Comparison of ENCODE assay signal across 1 cellular context in the genomic region with DNA sequence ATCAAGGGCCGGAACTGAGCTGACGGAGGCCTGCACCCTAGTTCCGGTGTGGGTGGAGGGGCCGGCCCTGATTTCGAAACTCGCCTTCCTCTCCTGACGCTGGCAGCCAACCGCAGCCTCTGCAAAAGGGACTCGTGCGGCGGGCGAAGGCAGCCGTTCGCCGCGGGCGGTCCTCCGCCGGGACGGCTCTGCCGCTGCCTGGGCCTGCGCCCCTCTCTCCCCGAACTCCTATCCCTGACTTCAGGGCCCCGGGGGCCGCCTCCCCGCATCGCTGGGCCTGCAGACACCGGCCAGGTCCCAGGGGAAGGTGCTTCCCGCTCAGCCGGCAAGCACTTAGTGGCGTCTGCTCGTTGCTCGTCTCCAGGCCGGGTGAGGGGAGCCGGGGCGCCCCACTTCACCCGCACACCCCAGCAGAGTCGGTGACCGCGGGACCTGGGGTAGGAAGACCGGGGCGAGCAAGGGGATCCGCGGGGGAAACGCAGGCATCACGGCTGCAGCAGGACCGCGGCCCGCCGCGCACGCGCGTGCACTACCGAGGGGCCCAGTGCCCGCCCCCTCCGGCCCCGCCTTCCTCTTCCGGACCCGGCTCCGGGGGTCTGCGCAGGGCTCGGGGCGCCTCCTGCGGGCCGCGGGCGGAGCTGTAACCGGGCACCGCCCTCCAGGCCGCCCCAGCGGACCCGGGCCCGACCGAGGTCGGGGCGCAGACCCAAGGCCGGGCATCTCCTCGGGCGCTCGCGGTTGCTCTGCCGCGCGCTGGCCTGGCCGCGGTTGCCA.
TF ChIP-seq lines count a peak whose summit lies in the region.

No MANE protein-coding gene starts in this region.

TF ChIP-seq in SK-N-SH, 30 proteins besides CTCF, POLR2A, EP300 and RAD21 (continued from another document):
- TF ChIP-seq, protein P1, sequence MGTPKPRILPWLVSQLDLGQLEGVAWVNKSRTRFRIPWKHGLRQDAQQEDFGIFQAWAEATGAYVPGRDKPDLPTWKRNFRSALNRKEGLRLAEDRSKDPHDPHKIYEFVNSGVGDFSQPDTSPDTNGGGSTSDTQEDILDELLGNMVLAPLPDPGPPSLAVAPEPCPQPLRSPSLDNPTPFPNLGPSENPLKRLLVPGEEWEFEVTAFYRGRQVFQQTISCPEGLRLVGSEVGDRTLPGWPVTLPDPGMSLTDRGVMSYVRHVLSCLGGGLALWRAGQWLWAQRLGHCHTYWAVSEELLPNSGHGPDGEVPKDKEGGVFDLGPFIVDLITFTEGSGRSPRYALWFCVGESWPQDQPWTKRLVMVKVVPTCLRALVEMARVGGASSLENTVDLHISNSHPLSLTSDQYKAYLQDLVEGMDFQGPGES (IDR thresholded peaks at IDR 0.05; ENCODE audit: low read depth, low read length), result no peak
- TF ChIP-seq SIN3A (IDR thresholded peaks at IDR 0.05; ENCODE audit: borderline replicate concordance, low read depth, low read length) (0 out of 2 replicates have a peak, but pooled peaks have one; percentile 10), GABPA (IDR thresholded peaks at IDR 0.05; ENCODE audit: low read depth) (peak; percentile 80), TAF1 (IDR thresholded peaks at IDR 0.05; ENCODE audit: borderline replicate concordance, low read depth, low read length) (peak; percentile 64; the same call in 1 of the 2 replicates), NFIC (IDR thresholded peaks at IDR 0.05; ENCODE audit: borderline replicate concordance) (no peak), MEF2A (IDR thresholded peaks at IDR 0.05; ENCODE audit: borderline replicate concordance, low read depth) (no peak), POLR2AphosphoS5 (IDR thresholded peaks at IDR 0.05; ENCODE audit: low read depth, low read length) (peak; percentile 56; the same call in 1 of the 2 replicates), FOXJ3 (CRISPR knock-in tag; IDR thresholded peaks at IDR 0.05) (no peak), RCOR1 (IDR thresholded peaks at IDR 0.05; ENCODE audit: low read length) (no peak), ELF1 (IDR thresholded peaks at IDR 0.05) (peak; percentile 59), EZH2phosphoT487 (IDR thresholded peaks at IDR 0.05; ENCODE audit: borderline replicate concordance, low read depth) (no peak), YY1 (IDR thresholded peaks at IDR 0.05; ENCODE audit: low read depth) (peak; percentile 68; the same call in 1 of the 2 replicates), CHD2 (IDR thresholded peaks at IDR 0.05; ENCODE audit: low read length, partially characterized antibody) (no peak), GATA2 (CRISPR knock-in tag; IDR thresholded peaks at IDR 0.05) (no peak), TCF12 (IDR thresholded peaks at IDR 0.05) (no peak), SMC3 (IDR thresholded peaks at IDR 0.05; ENCODE audit: low read depth, low read length) (peak; percentile 34; the same call in 1 of the 2 replicates), FOSL2 (IDR thresholded peaks at IDR 0.05; ENCODE audit: borderline replicate concordance, low read depth) (no peak), FOXM1 (IDR thresholded peaks at IDR 0.05; ENCODE audit: low read depth) (peak; percentile 66; the same call in 1 of the 2 replicates), TEAD4 (IDR thresholded peaks at IDR 0.05; ENCODE audit: borderline replicate concordance, insufficient read depth) (no peak), RXRA (IDR thresholded peaks at IDR 0.05; ENCODE audit: borderline replicate concordance, low read depth) (no peak)
- TF ChIP-seq, protein P2, sequence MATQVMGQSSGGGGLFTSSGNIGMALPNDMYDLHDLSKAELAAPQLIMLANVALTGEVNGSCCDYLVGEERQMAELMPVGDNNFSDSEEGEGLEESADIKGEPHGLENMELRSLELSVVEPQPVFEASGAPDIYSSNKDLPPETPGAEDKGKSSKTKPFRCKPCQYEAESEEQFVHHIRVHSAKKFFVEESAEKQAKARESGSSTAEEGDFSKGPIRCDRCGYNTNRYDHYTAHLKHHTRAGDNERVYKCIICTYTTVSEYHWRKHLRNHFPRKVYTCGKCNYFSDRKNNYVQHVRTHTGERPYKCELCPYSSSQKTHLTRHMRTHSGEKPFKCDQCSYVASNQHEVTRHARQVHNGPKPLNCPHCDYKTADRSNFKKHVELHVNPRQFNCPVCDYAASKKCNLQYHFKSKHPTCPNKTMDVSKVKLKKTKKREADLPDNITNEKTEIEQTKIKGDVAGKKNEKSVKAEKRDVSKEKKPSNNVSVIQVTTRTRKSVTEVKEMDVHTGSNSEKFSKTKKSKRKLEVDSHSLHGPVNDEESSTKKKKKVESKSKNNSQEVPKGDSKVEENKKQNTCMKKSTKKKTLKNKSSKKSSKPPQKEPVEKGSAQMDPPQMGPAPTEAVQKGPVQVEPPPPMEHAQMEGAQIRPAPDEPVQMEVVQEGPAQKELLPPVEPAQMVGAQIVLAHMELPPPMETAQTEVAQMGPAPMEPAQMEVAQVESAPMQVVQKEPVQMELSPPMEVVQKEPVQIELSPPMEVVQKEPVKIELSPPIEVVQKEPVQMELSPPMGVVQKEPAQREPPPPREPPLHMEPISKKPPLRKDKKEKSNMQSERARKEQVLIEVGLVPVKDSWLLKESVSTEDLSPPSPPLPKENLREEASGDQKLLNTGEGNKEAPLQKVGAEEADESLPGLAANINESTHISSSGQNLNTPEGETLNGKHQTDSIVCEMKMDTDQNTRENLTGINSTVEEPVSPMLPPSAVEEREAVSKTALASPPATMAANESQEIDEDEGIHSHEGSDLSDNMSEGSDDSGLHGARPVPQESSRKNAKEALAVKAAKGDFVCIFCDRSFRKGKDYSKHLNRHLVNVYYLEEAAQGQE (IDR thresholded peaks at IDR 0.05; ENCODE audit: low read depth, low read length), result no peak; the same call in 1 of the 2 replicates
- TF ChIP-seq, protein P3, sequence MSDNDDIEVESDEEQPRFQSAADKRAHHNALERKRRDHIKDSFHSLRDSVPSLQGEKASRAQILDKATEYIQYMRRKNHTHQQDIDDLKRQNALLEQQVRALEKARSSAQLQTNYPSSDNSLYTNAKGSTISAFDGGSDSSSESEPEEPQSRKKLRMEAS (IDR thresholded peaks at IDR 0.05; ENCODE audit: low read depth), result peak; percentile 70; the same call in 1 of the 2 replicates
- TF ChIP-seq, protein P4, sequence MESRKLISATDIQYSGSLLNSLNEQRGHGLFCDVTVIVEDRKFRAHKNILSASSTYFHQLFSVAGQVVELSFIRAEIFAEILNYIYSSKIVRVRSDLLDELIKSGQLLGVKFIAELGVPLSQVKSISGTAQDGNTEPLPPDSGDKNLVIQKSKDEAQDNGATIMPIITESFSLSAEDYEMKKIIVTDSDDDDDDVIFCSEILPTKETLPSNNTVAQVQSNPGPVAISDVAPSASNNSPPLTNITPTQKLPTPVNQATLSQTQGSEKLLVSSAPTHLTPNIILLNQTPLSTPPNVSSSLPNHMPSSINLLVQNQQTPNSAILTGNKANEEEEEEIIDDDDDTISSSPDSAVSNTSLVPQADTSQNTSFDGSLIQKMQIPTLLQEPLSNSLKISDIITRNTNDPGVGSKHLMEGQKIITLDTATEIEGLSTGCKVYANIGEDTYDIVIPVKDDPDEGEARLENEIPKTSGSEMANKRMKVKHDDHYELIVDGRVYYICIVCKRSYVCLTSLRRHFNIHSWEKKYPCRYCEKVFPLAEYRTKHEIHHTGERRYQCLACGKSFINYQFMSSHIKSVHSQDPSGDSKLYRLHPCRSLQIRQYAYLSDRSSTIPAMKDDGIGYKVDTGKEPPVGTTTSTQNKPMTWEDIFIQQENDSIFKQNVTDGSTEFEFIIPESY (IDR thresholded peaks at IDR 0.05; ENCODE audit: borderline replicate concordance, low read depth), result no peak
- TF ChIP-seq, protein P5, sequence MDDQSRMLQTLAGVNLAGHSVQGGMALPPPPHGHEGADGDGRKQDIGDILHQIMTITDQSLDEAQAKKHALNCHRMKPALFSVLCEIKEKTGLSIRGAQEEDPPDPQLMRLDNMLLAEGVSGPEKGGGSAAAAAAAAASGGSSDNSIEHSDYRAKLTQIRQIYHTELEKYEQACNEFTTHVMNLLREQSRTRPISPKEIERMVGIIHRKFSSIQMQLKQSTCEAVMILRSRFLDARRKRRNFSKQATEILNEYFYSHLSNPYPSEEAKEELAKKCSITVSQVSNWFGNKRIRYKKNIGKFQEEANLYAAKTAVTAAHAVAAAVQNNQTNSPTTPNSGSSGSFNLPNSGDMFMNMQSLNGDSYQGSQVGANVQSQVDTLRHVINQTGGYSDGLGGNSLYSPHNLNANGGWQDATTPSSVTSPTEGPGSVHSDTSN (IDR thresholded peaks at IDR 0.05), result peak; percentile 42; the same call in 1 of the 2 replicates
- TF ChIP-seq, protein P6, sequence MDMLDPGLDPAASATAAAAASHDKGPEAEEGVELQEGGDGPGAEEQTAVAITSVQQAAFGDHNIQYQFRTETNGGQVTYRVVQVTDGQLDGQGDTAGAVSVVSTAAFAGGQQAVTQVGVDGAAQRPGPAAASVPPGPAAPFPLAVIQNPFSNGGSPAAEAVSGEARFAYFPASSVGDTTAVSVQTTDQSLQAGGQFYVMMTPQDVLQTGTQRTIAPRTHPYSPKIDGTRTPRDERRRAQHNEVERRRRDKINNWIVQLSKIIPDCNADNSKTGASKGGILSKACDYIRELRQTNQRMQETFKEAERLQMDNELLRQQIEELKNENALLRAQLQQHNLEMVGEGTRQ (IDR thresholded peaks at IDR 0.05; ENCODE audit: borderline replicate concordance, low read depth, low read length), result no peak
TF ChIP-seq in SK-N-SH: peak in this region for 12.
